ENCODE assay signal across 11 cellular contexts in genomic region chr13:40026741-40027140, GRCh38.
DNase-seq lines count a peak whose midpoint lies in the region; ATAC-seq and TF ChIP-seq lines count a peak whose summit lies in the region.
"Had no signal": no experiment of that assay in that cellular context is flagged by ENCODE, and none has a peak within 500 bp of the region (broad histone marks: within the 10 kb centered on the region; RNA-seq: fewer than 3 reads in every experiment).

No MANE protein-coding gene starts in this region.

- H3K9me3 Mint-ChIP-seq in MCF 10A (ENCODE audit: unreplicated experiment): no peaks in the 10 kb centered on the region

- ATAC-seq in GM18907 (IDR thresholded peaks at IDR 0.05; ENCODE audit: unreplicated experiment): peak; percentile 39
- ATAC-seq in HG02870 (IDR thresholded peaks at IDR 0.05; ENCODE audit: unreplicated experiment): peak; percentile 32
- no peak for ATAC-seq in HG03039 (IDR thresholded peaks at IDR 0.05; ENCODE audit: unreplicated experiment)

- no TSS peak for BruUV-seq in MCF 10A (replicated peaks; lab: Mats Ljungman, UMichigan)

- peak; percentile 1 for DNase-seq in activated CD4-positive, alpha-beta T cell treated with anti-CD3 and anti-CD28 coated beads, Interleukin-2, amount 50 U/mL, for 1 hour
- DNase-seq in stimulated activated CD4-positive, alpha-beta T cell treated with anti-CD3 and anti-CD28 coated beads, Interleukin-2, amount 100 ng/mL, for 48 hours: peak; percentile 40
- DNase-seq in MCF 10A (ENCODE audit: unreplicated experiment): no peak
- DNase-seq in DMS 273 treated with DMSO at 0.1 percent for 48 hours (lab: John Stamatoyannopoulos, UW): no peak
- DNase-seq in LoVo (ENCODE audit: low spot score): no peak
- DNase-seq: erythroblast, WERI-Rb-1 had no signal

- no peak overlapping the region for H3K4me3 Mint-ChIP-seq in MCF 10A (ENCODE audit: unreplicated experiment)
- H3K4me3 Mint-ChIP-seq: neural crest cell had no signal

- H3K27ac Mint-ChIP-seq in MCF 10A (ENCODE audit: low read depth, unreplicated experiment): no peak overlapping the region

- CTCF ChIA-PET in MCF 10A (lab: Yijun Ruan, JAX): no interaction called here

- POLR2A ChIA-PET in MCF 10A (lab: Yijun Ruan, JAX): interaction anchor here (0.6 to 1.2 kb wide), 3 partner anchors 9 to 24 kb away, joined by 4 read pairs; no protein-coding TSS in a partner anchor

- no peaks in the 10 kb centered on the region for H3K27me3 Mint-ChIP-seq in MCF 10A (ENCODE audit: insufficient read depth, unreplicated experiment)

- no peaks in the 10 kb centered on the region for H3K36me3 Mint-ChIP-seq in MCF 10A (ENCODE audit: insufficient read depth, unreplicated experiment)

- intact Hi-C loops in MCF 10A (cut with micrococcal nuclease): no loop called here

- no peak for TF ChIP-seq CTCF in MCF 10A (IDR thresholded peaks at IDR 0.05; ENCODE audit: unreplicated experiment)

- peaks cover 25% of the 10 kb centered on the region for H3K4me1 Mint-ChIP-seq in MCF 10A (ENCODE audit: insufficient read depth, unreplicated experiment)

Comparison
In these comparisons a context has a peak if more than half of its experiments do, and no peak if none do; other contexts are left out.
1. DNase-seq: peak in activated CD4-positive, alpha-beta T cell treated with anti-CD3 and anti-CD28 coated beads, Interleukin-2, amount 50 U/mL, for 1 hour (single experiment) and stimulated activated CD4-positive, alpha-beta T cell treated with anti-CD3 and anti-CD28 coated beads, Interleukin-2, amount 100 ng/mL, for 48 hours (2 of 2); none in MCF 10A (single experiment), DMS 273 treated with DMSO at 0.1 percent for 48 hours (single experiment) and LoVo (single experiment).